ENCODE assay signal across 18 cellular contexts in genomic region chr15:69553686-69554085, GRCh38.
DNase-seq lines count a peak whose midpoint lies in the region; ATAC-seq, FAIRE-seq and TF ChIP-seq lines count a peak whose summit lies in the region.
"Had no signal": no experiment of that assay in that cellular context is flagged by ENCODE, and none has a peak within 500 bp of the region (broad histone marks: within the 10 kb centered on the region; RNA-seq: fewer than 3 reads in every experiment).

No MANE protein-coding gene starts in this region.

- H3K27ac Mint-ChIP-seq in GM23338 (no peak overlapping the region), nephron progenitor cell (peak overlapping the region; percentile 44)
- H3K27ac Mint-ChIP-seq: CD8-positive, alpha-beta T cell had no signal

- H3K27me3 Mint-ChIP-seq in GM23338 (ENCODE audit: insufficient read depth, low read depth, poor library complexity) = peaks cover 4% of the 10 kb centered on the region
- peaks cover 30% of the 10 kb centered on the region for H3K27me3 Mint-ChIP-seq in nephron progenitor cell (ENCODE audit: low read depth, poor library complexity)

- peaks cover 28% of the 10 kb centered on the region for H3K4me1 Mint-ChIP-seq in GM23338
- peaks cover 45% of the 10 kb centered on the region for H3K4me1 Mint-ChIP-seq in nephron progenitor cell

- no peak for FAIRE-seq in HTR-8/SVneo (lab: Jason Lieb, UNC)
- FAIRE-seq: GM19239, H54, RCC 7860 had no signal

- H3K4me3 Mint-ChIP-seq in GM23338 (no peak overlapping the region), nephron progenitor cell (no peak overlapping the region)
- H3K4me3 Mint-ChIP-seq: CD8-positive, alpha-beta T cell had no signal

- H3K79me2 ChIP-seq in GM23338 (replicated peaks; ENCODE audit: insufficient read depth) = no peaks in the 10 kb centered on the region

- H2AFZ ChIP-seq in GM23338 = 0 out of 2 replicates have a peak overlapping the region, but pooled peaks have one; percentile 5

- H3K36me3 ChIP-seq in GM23338 (ENCODE audit: insufficient read depth) = no peaks in the 10 kb centered on the region
- H3K36me3 ChIP-seq: BLaER1, SJCRH30 had no signal

- DNase-seq in GM23338 (ENCODE audit: low spot score) (no peak), nephron progenitor cell (no peak), SKM-1 treated with dmso at 0.1 percent for 144 hours (lab: John Stamatoyannopoulos, UW; ENCODE audit: unreplicated experiment) (no peak), HTR-8/SVneo (ENCODE audit: insufficient read length, low spot score) (no peak)
- DNase-seq: ACHN; Calu3; CD8-positive, alpha-beta T cell; GF-D8; KG1; NCI-H2171 treated with DMSO at 0.1 percent for 48 hours; SJCRH30 had no signal

- H3F3A ChIP-seq in GM23338 (replicated peaks; ENCODE audit: low read depth) = no peaks in the 10 kb centered on the region

- H3K36me3 Mint-ChIP-seq in GM23338 (ENCODE audit: low read depth) (no peaks in the 10 kb centered on the region), nephron progenitor cell (ENCODE audit: low read depth) (peaks cover 5% of the 10 kb centered on the region)
- H3K36me3 Mint-ChIP-seq: CD8-positive, alpha-beta T cell had no signal

- H3K9me2 ChIP-seq in GM23338 (ENCODE audit: insufficient read depth) = no peaks in the 10 kb centered on the region

- H3K4me1 ChIP-seq in GM23338 (ENCODE audit: insufficient read depth) = peaks cover 16% of the 10 kb centered on the region

- H3K27me3 ChIP-seq in GM23338 (ENCODE audit: insufficient read depth) = no peaks in the 10 kb centered on the region
- H3K27me3 ChIP-seq: BLaER1, SJCRH30 had no signal

- H3K4me3 ChIP-seq in GM23338 = no peak overlapping the region
- H3K4me3 ChIP-seq: BLaER1, SJCRH30 had no signal

- H3K4me2 ChIP-seq in GM23338 = no peak overlapping the region
- H3K4me2 ChIP-seq: BLaER1 had no signal

- TF ChIP-seq CTCF in C4-2B (conservative IDR thresholded peaks at IDR 0.05) (no peak), GM23338 (conservative IDR thresholded peaks at IDR 0.05; ENCODE audit: low read depth in 2 of 2) (no peak), VCaP (conservative IDR thresholded peaks at IDR 0.05) (no peak), nephron progenitor cell (IDR thresholded peaks at IDR 0.05) (no peak)

- no peaks in the 10 kb centered on the region for H4K20me1 ChIP-seq in GM23338 (replicated peaks; ENCODE audit: insufficient read depth)
- H4K20me1 ChIP-seq: BLaER1 had no signal

- H3K27ac ChIP-seq in C4-2B = peak overlapping the region; percentile 48
- no peak overlapping the region for H3K27ac ChIP-seq in GM23338 (ENCODE audit: low read depth)
- peak overlapping the region; percentile 99 for H3K27ac ChIP-seq in VCaP
- H3K27ac ChIP-seq: BLaER1, SJCRH30 had no signal

- peaks cover 11% of the 10 kb centered on the region; the same call in 2 of the 3 replicates for H3K9me3 Mint-ChIP-seq in GM23338
- H3K9me3 Mint-ChIP-seq in nephron progenitor cell = peaks cover 15% of the 10 kb centered on the region

- ATAC-seq in GM23338 = no peak
- ATAC-seq in GM21367 (IDR thresholded peaks at IDR 0.05; ENCODE audit: unreplicated experiment) = no peak
- ATAC-seq: CD8-positive, alpha-beta T cell had no signal

TF ChIP-seq in GM23338, 12 proteins besides CTCF, POLR2A, EP300 and RAD21:
- TF ChIP-seq, protein P1, sequence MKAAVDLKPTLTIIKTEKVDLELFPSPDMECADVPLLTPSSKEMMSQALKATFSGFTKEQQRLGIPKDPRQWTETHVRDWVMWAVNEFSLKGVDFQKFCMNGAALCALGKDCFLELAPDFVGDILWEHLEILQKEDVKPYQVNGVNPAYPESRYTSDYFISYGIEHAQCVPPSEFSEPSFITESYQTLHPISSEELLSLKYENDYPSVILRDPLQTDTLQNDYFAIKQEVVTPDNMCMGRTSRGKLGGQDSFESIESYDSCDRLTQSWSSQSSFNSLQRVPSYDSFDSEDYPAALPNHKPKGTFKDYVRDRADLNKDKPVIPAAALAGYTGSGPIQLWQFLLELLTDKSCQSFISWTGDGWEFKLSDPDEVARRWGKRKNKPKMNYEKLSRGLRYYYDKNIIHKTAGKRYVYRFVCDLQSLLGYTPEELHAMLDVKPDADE (IDR thresholded peaks at IDR 0.05) = no peak
- TF ChIP-seq CREB1 (CRISPR knock-in tag; IDR thresholded peaks at IDR 0.05; ENCODE audit: low read depth) (no peak), JUNB (IDR thresholded peaks at IDR 0.05; ENCODE audit: unreplicated experiment) (no peak)
